Comparison of ENCODE assay signal across 9 cellular contexts in the genomic region with DNA sequence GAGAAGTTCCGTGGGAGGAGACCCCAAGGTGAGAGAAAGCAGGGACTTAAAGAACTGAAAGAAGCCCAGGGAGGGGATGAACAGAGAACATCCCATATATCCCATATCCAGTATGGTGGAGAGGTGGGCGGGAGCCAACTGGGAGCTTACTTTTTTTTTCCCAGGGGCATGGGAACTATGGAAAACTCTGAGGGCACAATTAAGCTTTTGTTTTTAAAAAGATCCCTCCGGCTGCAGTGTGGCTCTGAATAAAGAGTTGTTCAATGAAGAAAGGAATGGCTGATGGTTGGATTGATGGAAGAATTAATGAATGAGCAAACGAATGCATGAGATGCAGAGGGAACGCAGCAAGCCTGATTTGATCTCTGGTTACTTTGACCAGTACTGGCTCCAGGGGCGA. TPM values are rescaled to one million over a fixed set of nuclear protein-coding genes. Genes with fewer than 3 reads are reported as not detected.
"Had no signal": no experiment of that assay in that cellular context is flagged by ENCODE, and none has a peak within 500 bp of the region (broad histone marks: within the 10 kb centered on the region; RNA-seq: fewer than 3 reads in every experiment).

No MANE protein-coding gene starts in this region.

- ATAC-seq: HCT116 had no signal

- DNase-seq: GM23248, GOT3, H7, HFFc6, Karpas-422, KBM-7 had no signal

RNA-seq across cellular contexts. Expression of gene NTF3, which starts 12.6 kb away (rescaled TPM):
- total RNA-seq: HT-29 had no signal
- polyA plus RNA-seq: IgD-negative memory B cell had no signal
